12 cellular contexts compared by ENCODE assay signal in the genomic region with DNA sequence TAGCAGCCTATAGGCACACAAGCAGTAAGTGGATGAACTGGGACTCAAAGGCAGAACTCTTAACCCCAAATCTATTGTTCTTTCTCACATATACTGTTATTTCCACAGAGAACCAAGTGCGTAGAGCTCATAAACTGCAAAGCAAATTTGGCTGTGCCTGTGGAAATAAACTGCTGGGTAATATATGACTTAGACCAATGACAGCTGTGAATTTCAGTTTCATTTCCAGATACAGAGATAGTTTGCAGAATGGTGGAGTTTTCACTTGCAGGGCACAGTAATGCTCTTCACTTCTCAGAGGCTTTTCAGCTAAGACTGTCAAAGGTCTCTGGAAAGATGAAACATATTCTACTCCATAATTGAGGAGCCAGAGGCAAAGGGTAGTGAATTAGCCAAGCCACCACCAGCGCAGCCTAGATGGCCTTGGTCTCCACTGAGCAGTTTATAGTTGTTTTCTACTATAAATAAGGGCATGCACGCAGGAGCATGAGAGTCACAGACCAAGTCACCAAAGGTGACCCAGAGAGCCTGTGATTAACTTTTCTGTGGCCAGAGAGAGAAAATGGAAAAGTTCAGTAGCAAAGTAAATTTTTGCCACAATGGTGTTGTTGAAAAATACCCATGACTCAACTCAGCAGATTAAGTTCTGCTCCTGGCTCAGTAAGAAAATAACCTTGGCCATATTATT.
DNase-seq lines count a peak whose midpoint lies in the region; ATAC-seq and TF ChIP-seq lines count a peak whose summit lies in the region.
"Had no signal": no experiment of that assay in that cellular context is flagged by ENCODE, and none has a peak within 500 bp of the region (broad histone marks: within the 10 kb centered on the region; RNA-seq: fewer than 3 reads in every experiment).

No MANE protein-coding gene starts in this region.

- H4K20me1 ChIP-seq in neural progenitor cell (ENCODE audit: low read depth), result no peaks in the 10 kb centered on the region

- H3K27ac ChIP-seq in brain microvascular endothelial cell (no peak overlapping the region), neural progenitor cell (no peak overlapping the region)

- H3K4me1 ChIP-seq in neural progenitor cell, result no peaks in the 10 kb centered on the region

- H3K79me2 ChIP-seq in neural progenitor cell (ENCODE audit: low read depth), result no peaks in the 10 kb centered on the region

- H3K4me1 Mint-ChIP-seq in chondrocyte (ENCODE audit: low read depth), result no peaks in the 10 kb centered on the region
- H3K4me1 Mint-ChIP-seq in neural progenitor cell, result no peaks in the 10 kb centered on the region
- H3K4me1 Mint-ChIP-seq: B cell, mesothelial cell of epicardium had no signal

- H3K4me3 Mint-ChIP-seq in chondrocyte (ENCODE audit: unreplicated experiment) (no peak overlapping the region), neural progenitor cell (no peak overlapping the region)
- H3K4me3 Mint-ChIP-seq: activated T-helper 1 cell treated with anti-CD3 and anti-CD28 coated beads, Interleukin-12 subunit alpha, Interleukin-12 subunit beta, Interleukin-2, Interleukin-4 antibody, amounts not matched to agents 30 ng/mL and 10 ng/mL and 1 ng/mL, durations not matched to agents 14 hours and 24 hours and 36 hours; B cell; mesothelial cell of epicardium had no signal

- H3K4me2 ChIP-seq in neural progenitor cell, result no peak overlapping the region

- no peak overlapping the region for H3K4me3 ChIP-seq in brain microvascular endothelial cell (ENCODE audit: low read depth, low read length)
- no peak overlapping the region for H3K4me3 ChIP-seq in neural progenitor cell

- H3K9me3 ChIP-seq in neural progenitor cell (ENCODE audit: low read depth), result no peaks in the 10 kb centered on the region

- no peaks in the 10 kb centered on the region for H3K27me3 Mint-ChIP-seq in chondrocyte (ENCODE audit: low read depth)
- peaks cover 3% of the 10 kb centered on the region for H3K27me3 Mint-ChIP-seq in neural progenitor cell (ENCODE audit: insufficient read depth, low read depth)
- H3K27me3 Mint-ChIP-seq: B cell had no signal

- H3K27me3 ChIP-seq in brain microvascular endothelial cell (replicated peaks) (no peaks in the 10 kb centered on the region), neural progenitor cell (no peaks in the 10 kb centered on the region)

- no peak overlapping the region for H3K27ac Mint-ChIP-seq in chondrocyte (ENCODE audit: unreplicated experiment)
- H3K27ac Mint-ChIP-seq in neural progenitor cell, result no peak overlapping the region
- H3K27ac Mint-ChIP-seq: activated T-helper 1 cell treated with anti-CD3 and anti-CD28 coated beads, Interleukin-12 subunit alpha, Interleukin-12 subunit beta, Interleukin-2, Interleukin-4 antibody, amounts not matched to agents 30 ng/mL and 10 ng/mL and 1 ng/mL, durations not matched to agents 14 hours and 24 hours and 36 hours; B cell; mesothelial cell of epicardium had no signal

- no peaks in the 10 kb centered on the region for H3F3A ChIP-seq in neural progenitor cell (ENCODE audit: low read depth)

- in situ Hi-C loops in brain microvascular endothelial cell (cut with HindIII; ENCODE audit: low pct_ligation_motif_present, low sequenced_read_pairs), result no loop called here

- H3K36me3 ChIP-seq in brain microvascular endothelial cell (replicated peaks) (no peaks in the 10 kb centered on the region), neural progenitor cell (no peaks in the 10 kb centered on the region)

- no peak overlapping the region for H3K9ac ChIP-seq in neural progenitor cell

- H3K9me3 Mint-ChIP-seq in chondrocyte (ENCODE audit: low read depth) (peaks cover 25% of the 10 kb centered on the region), neural progenitor cell (peaks cover 3% of the 10 kb centered on the region)

- no peak for TF ChIP-seq POLR2A in GM18505 (IDR thresholded peaks at IDR 0.05; ENCODE audit: borderline replicate concordance, extremely low read depth, insufficient read depth, insufficient read length)

- DNase-seq in chondrocyte (ENCODE audit: low spot score) (no peak), brain microvascular endothelial cell (no peak), neural progenitor cell (ENCODE audit: low spot score) (no peak)
- DNase-seq in stimulated activated CD4-positive, alpha-beta T cell treated with anti-CD3 and anti-CD28 coated beads, Interleukin-12 subunit alpha, Interleukin-12 subunit beta, amount 100 ng/mL, for 4 hours, result no peak
- DNase-seq: stimulated activated CD4-positive, alpha-beta T cell treated with anti-CD3 and anti-CD28 coated beads, Interleukin-2, amount 100 ng/mL, for 24 hours had no signal

- H3K36me3 Mint-ChIP-seq in chondrocyte (ENCODE audit: low read depth) (no peaks in the 10 kb centered on the region), neural progenitor cell (no peaks in the 10 kb centered on the region)
- H3K36me3 Mint-ChIP-seq: mesothelial cell of epicardium had no signal

- TF ChIP-seq CTCF in chondrocyte (IDR thresholded peaks at IDR 0.05) (no peak), brain microvascular endothelial cell (IDR thresholded peaks at IDR 0.05; ENCODE audit: low read depth, low read length, missing control alignments) (no peak), neural progenitor cell (IDR thresholded peaks at IDR 0.05) (no peak)

- H2AFZ ChIP-seq in neural progenitor cell (replicated peaks), result no peak overlapping the region

- ATAC-seq in GM18505 (IDR thresholded peaks at IDR 0.05; ENCODE audit: unreplicated experiment) (peak; percentile 88), GM19467 (IDR thresholded peaks at IDR 0.05; ENCODE audit: unreplicated experiment) (peak; percentile 93), HG02884 (IDR thresholded peaks at IDR 0.05; ENCODE audit: unreplicated experiment) (peak; percentile 93), HG03521 (IDR thresholded peaks at IDR 0.05; ENCODE audit: unreplicated experiment) (peak; percentile 83)
